ENCODE assay signal across 15 cellular contexts in genomic region chr17:413016-413350, GRCh38. TPM values are rescaled to one million over a fixed set of nuclear protein-coding genes. Genes with fewer than 3 reads are reported as not detected.
DNase-seq lines count a peak whose midpoint lies in the region; ATAC-seq, FAIRE-seq and TF ChIP-seq lines count a peak whose summit lies in the region.
"Had no signal": no experiment of that assay in that cellular context is flagged by ENCODE, and none has a peak within 500 bp of the region (broad histone marks: within the 10 kb centered on the region; RNA-seq: fewer than 3 reads in every experiment).

No MANE protein-coding gene starts in this region.

- intact Hi-C loops in GM12878 (cut with micrococcal nuclease; ENCODE audit: unreplicated experiment), result loop anchor here (5.0 kb wide), 1 partner anchor 274 kb away; no protein-coding TSS in a partner anchor

- H3K79me2 ChIP-seq in GM12878 (ENCODE audit: control insufficient read depth, insufficient read depth, low read length), result peaks cover 16% of the 10 kb centered on the region

- H3K36me3 ChIP-seq in GM12878 (ENCODE audit: control insufficient read depth in 2 of 2, insufficient read depth in 2 of 2, low read length in 1 of 2) (no peaks in the 10 kb centered on the region), MG63 (no peaks in the 10 kb centered on the region)
- H3K36me3 ChIP-seq: cardiac muscle cell, thoracic aorta had no signal

- FAIRE-seq in GM12878 (lab: Jason Lieb, UNC), result no peak

- no peaks in the 10 kb centered on the region for H4K20me1 ChIP-seq in GM12878 (ENCODE audit: control insufficient read depth, insufficient read depth)

- RAD21 ChIA-PET in GM12878 (lab: Charles Lee; ENCODE audit: unreplicated experiment), result interaction anchor here (0.8 to 2.1 kb wide), 10 partner anchors 9 to 584 kb away, joined by 3 to 104 read pairs (median 6); partner anchors contain the start of genes NXN and TIMM22

- WGBS in GM12878 (ENCODE audit: insufficient coverage, insufficient replicate concordance, low lambda C conversion rate, missing lambda C conversion rate), result 90% methylated on average over 10 of the region's 10 CpGs

- TF ChIP-seq RAD21 in GM12878 (IDR thresholded peaks at IDR 0.05; ENCODE audit: insufficient read depth, low read depth, low read length), result no peak

- peak overlapping the region; percentile 24 for H2AFZ ChIP-seq in GM12878 (ENCODE audit: control insufficient read depth, low read depth, low read length)

- peak overlapping the region; percentile 74 for H3K27ac Mint-ChIP-seq in activated CD8-positive, alpha-beta T cell treated with anti-CD3 and anti-CD28 coated beads, Interleukin-2, amount 10 ng/mL, durations not matched to agents 7 days and 5 days
- H3K27ac Mint-ChIP-seq in stimulated activated memory B cell treated with anti-CD40 and anti-IgM and Interleukin-4, amounts not matched to agents 10 μg/mL and 1 μg/mL and 100 μg/mL, for 72 hours, result peak overlapping the region; percentile 82

- H3K9me3 Mint-ChIP-seq in activated CD8-positive, alpha-beta T cell treated with anti-CD3 and anti-CD28 coated beads, Interleukin-2, amount 10 ng/mL, durations not matched to agents 7 days and 5 days (ENCODE audit: insufficient read depth), result no peaks in the 10 kb centered on the region
- no peaks in the 10 kb centered on the region for H3K9me3 Mint-ChIP-seq in stimulated activated memory B cell treated with anti-CD40 and anti-IgM and Interleukin-4, amounts not matched to agents 10 μg/mL and 1 μg/mL and 100 μg/mL, for 72 hours

- peak; percentile 41 for DNase-seq in stimulated activated CD4-positive, alpha-beta T cell treated with anti-CD3 and anti-CD28 coated beads, Interleukin-15, amount 100 ng/mL, for 24 hours
- DNase-seq in stimulated activated CD4-positive, alpha-beta T cell treated with anti-CD3 and anti-CD28 coated beads, Interleukin-12 subunit alpha, Interleukin-12 subunit beta, amount 100 ng/mL, for 4 hours, result no peak
- no peak for DNase-seq in activated CD8-positive, alpha-beta T cell treated with anti-CD3 and anti-CD28 coated beads, Interleukin-2, amount 10 ng/mL, durations not matched to agents 7 days and 5 days
- no peak for DNase-seq in GM12878 (ENCODE audit: low read depth, low spot score)
- DNase-seq in DMS53 treated with DMSO at 0.1 percent for 48 hours (lab: John Stamatoyannopoulos, UW; ENCODE audit: unreplicated experiment), result no peak
- DNase-seq in MG63, result no peak
- no peak for DNase-seq in NCI-H345 (lab: John Stamatoyannopoulos, UW)
- DNase-seq: DMS 273 treated with DMSO at 0.1 percent for 48 hours, left cardiac atrium, T1000 had no signal

- peak overlapping the region; percentile 68 for H3K4me3 Mint-ChIP-seq in activated CD8-positive, alpha-beta T cell treated with anti-CD3 and anti-CD28 coated beads, Interleukin-2, amount 10 ng/mL, durations not matched to agents 7 days and 5 days
- no peak overlapping the region for H3K4me3 Mint-ChIP-seq in stimulated activated memory B cell treated with anti-CD40 and anti-IgM and Interleukin-4, amounts not matched to agents 10 μg/mL and 1 μg/mL and 100 μg/mL, for 72 hours
- H3K4me3 Mint-ChIP-seq: neural crest cell had no signal

- CTCF ChIA-PET in activated CD8-positive, alpha-beta T cell treated with anti-CD3 and anti-CD28 coated beads, Interleukin-2, amount 10 ng/mL, durations not matched to agents 7 days and 5 days (lab: Charles Lee), result interaction anchor here (0.7 to 3.3 kb wide), 42 partner anchors 10 to 568 kb away, joined by 3 to 209 read pairs (median 6); partner anchors contain the start of genes GEMIN4 and RFLNB
- CTCF ChIA-PET in GM12878 (lab: Yijun Ruan, JAX), result interaction anchor here (0.6 to 3.2 kb wide), 27 partner anchors 8 to 567 kb away, joined by 3 to 210 read pairs (median 7); partner anchors contain the start of genes GEMIN4, GLOD4, MRM3 and NXN

- H3K27me3 ChIP-seq in GM12878 (replicated peaks in 1 of 2; ENCODE audit: control insufficient read depth in 2 of 2, insufficient read depth in 2 of 2, low read length in 1 of 2) (no peaks in the 10 kb centered on the region), MG63 (no peaks in the 10 kb centered on the region)
- H3K27me3 ChIP-seq: cardiac muscle cell had no signal

- H3K36me3 Mint-ChIP-seq in activated CD8-positive, alpha-beta T cell treated with anti-CD3 and anti-CD28 coated beads, Interleukin-2, amount 10 ng/mL, durations not matched to agents 7 days and 5 days (ENCODE audit: low read depth), result peaks cover 48% of the 10 kb centered on the region
- H3K36me3 Mint-ChIP-seq in stimulated activated memory B cell treated with anti-CD40 and anti-IgM and Interleukin-4, amounts not matched to agents 10 μg/mL and 1 μg/mL and 100 μg/mL, for 72 hours, result peaks cover 6% of the 10 kb centered on the region

- peaks cover 3% of the 10 kb centered on the region for H3K27me3 Mint-ChIP-seq in activated CD8-positive, alpha-beta T cell treated with anti-CD3 and anti-CD28 coated beads, Interleukin-2, amount 10 ng/mL, durations not matched to agents 7 days and 5 days (ENCODE audit: low read depth)
- H3K27me3 Mint-ChIP-seq in stimulated activated memory B cell treated with anti-CD40 and anti-IgM and Interleukin-4, amounts not matched to agents 10 μg/mL and 1 μg/mL and 100 μg/mL, for 72 hours, result no peaks in the 10 kb centered on the region

- no peak overlapping the region; the same call in 1 of the 2 replicates for H3K9ac ChIP-seq in GM12878 (ENCODE audit: control insufficient read depth, insufficient read depth, low read length)

- POLR2A ChIA-PET in activated CD8-positive, alpha-beta T cell treated with anti-CD3 and anti-CD28 coated beads, Interleukin-2, amount 10 ng/mL, durations not matched to agents 7 days and 5 days (lab: Charles Lee), result interaction anchor here (1.3 kb wide), 1 partner anchor 122 kb away, joined by 3 read pairs; no protein-coding TSS in a partner anchor
- POLR2A ChIA-PET in GM12878 (lab: Charles Lee), result interaction anchor here (0.8 to 1.3 kb wide), 2 partner anchors 286 to 584 kb away, joined by 3 read pairs; partner anchors contain the start of gene TIMM22

- peak overlapping the region; percentile 57 for H3K4me2 ChIP-seq in GM12878 (ENCODE audit: control insufficient read depth, insufficient read depth)

- peaks cover 79% of the 10 kb centered on the region for H3K4me1 Mint-ChIP-seq in activated CD8-positive, alpha-beta T cell treated with anti-CD3 and anti-CD28 coated beads, Interleukin-2, amount 10 ng/mL, durations not matched to agents 7 days and 5 days (ENCODE audit: low read depth)
- peaks cover 65% of the 10 kb centered on the region for H3K4me1 Mint-ChIP-seq in stimulated activated memory B cell treated with anti-CD40 and anti-IgM and Interleukin-4, amounts not matched to agents 10 μg/mL and 1 μg/mL and 100 μg/mL, for 72 hours

- BruUV-seq in GM12878 (replicated peaks; lab: Mats Ljungman, UMichigan), result no TSS peak

- no peak overlapping the region for H3K27ac ChIP-seq in GM12878 (ENCODE audit: control insufficient read depth, insufficient read depth)
- H3K27ac ChIP-seq: cardiac muscle cell, thoracic aorta had no signal

- in situ Hi-C loops in GM12878 (cut with MboI), result loop anchor here (5.0 kb wide), 1 partner anchor 289 kb away; no protein-coding TSS in a partner anchor

- TF ChIP-seq CTCF in GM12878 (IDR thresholded peaks at IDR 0.05 in 2 of 3, conservative IDR thresholded peaks at IDR 0.05 in 1 of 3; ENCODE audit: control insufficient read depth in 2 of 3, extremely low read depth in 1 of 3, insufficient read depth in 1 of 3, low read depth in 3 of 3, low read length in 3 of 3), result no peak

- H3K4me3 ChIP-seq in GM12878 (peak overlapping the region; percentile 23; the same call in 1 of the 2 replicates), MG63 (no peak overlapping the region)
- H3K4me3 ChIP-seq: cardiac muscle cell, thoracic aorta had no signal

- SMC1A ChIA-PET in GM12878 (lab: Charles Lee; ENCODE audit: uncharacterized antibody, unreplicated experiment), result interaction anchor here (0.7 to 3.2 kb wide), 19 partner anchors 12 to 588 kb away, joined by 3 to 99 read pairs (median 5); partner anchors contain the start of gene GEMIN4

- peaks cover 42% of the 10 kb centered on the region for H3K4me1 ChIP-seq in GM12878 (ENCODE audit: control insufficient read depth, insufficient read depth, low read length)

- no peak for TF ChIP-seq POLR2A in GM12878 (IDR thresholded peaks at IDR 0.05; ENCODE audit: low read depth, low read length)

- no peaks in the 10 kb centered on the region; the same call in 2 of the 3 replicates for H3K9me3 ChIP-seq in GM12878 (replicated peaks; ENCODE audit: control insufficient read depth, insufficient read depth, low read length)
- H3K9me3 ChIP-seq in MG63, result no peaks in the 10 kb centered on the region
- H3K9me3 ChIP-seq: thoracic aorta had no signal

- TF ChIP-seq EP300 in GM12878 (IDR thresholded peaks at IDR 0.05; ENCODE audit: borderline replicate concordance in 1 of 2, control insufficient read depth in 1 of 2, low read depth in 2 of 2, low read length in 2 of 2), result no peak

- no peak for ATAC-seq in activated CD8-positive, alpha-beta T cell treated with anti-CD3 and anti-CD28 coated beads, Interleukin-2, amount 10 ng/mL, durations not matched to agents 7 days and 5 days
- ATAC-seq in GM12878, result no peak
- no peak for ATAC-seq in stimulated activated memory B cell treated with anti-CD40 and anti-IgM and Interleukin-4, amounts not matched to agents 10 μg/mL and 1 μg/mL and 100 μg/mL, for 72 hours
- ATAC-seq: HCT116, left cardiac atrium had no signal

RNA-seq across cellular contexts. Expression of gene RFLNB, which starts 32.8 kb away (rescaled TPM):
- total RNA-seq in activated CD8-positive, alpha-beta T cell treated with anti-CD3 and anti-CD28 coated beads, Interleukin-2, amount 10 ng/mL, durations not matched to agents 7 days and 5 days, result 100 to 1,000 TPM; 165 to 166 TPM
- total RNA-seq in GM12878 (2013; cell fraction: nucleolus; rRNA removed), result 5.5 and 5.8 TPM in 2 replicates
- total RNA-seq in GM12878 (2014; rRNA removed) (6.1 and 6.3 TPM in 2 replicates), GM12878 (2014; rRNA removed; fragmentation: Illumina TruSeq; extraction: Trizol) (4.2 TPM in 2 replicates), GM12878 (2021) (5.6 and 6.1 TPM in 2 replicates)
- 2.7 TPM for polyA plus RNA-seq in GM12878 (2011; ENCODE audit: low read depth)
- polyA plus RNA-seq in GM12878 (2011; rRNA removed) (3.2 and 4.0 TPM in 2 replicates), GM12878 (2014; fragmentation: Illumina TruSeq; extraction: Trizol) (2.0 and 2.8 TPM in 2 replicates), GM12878 (2014; fragmentation: Nextera tagmentation; extraction: Ambion mirVana) (1 to 10 TPM; 1.4 to 1.6 TPM), GM12878 (2014; rRNA removed) (3.6 and 3.8 TPM in 2 replicates), GM12878 (2016; fragmentation: Nextera tagmentation; extraction: Ambion mirVana) (1 to 10 TPM in 1 of 2 experiments, under 1 TPM in 1; 0.76 to 2.2 TPM)
- 4.4 and 4.5 TPM in 2 replicates for polyA plus RNA-seq in GM12878 (2011; cell fraction: cytosol; rRNA removed)
- 1.9 and 2.6 TPM in 2 replicates for polyA plus RNA-seq in GM12878 (2011; cell fraction: nucleus; rRNA removed)
- 4.1 and 7.7 TPM in 2 replicates for polyA plus RNA-seq in GM12878 (2012)
- polyA minus RNA-seq in GM12878 (2011; rRNA and poly(A)+ RNA removed), result 2.2 and 4.2 TPM in 2 replicates
- polyA minus RNA-seq in GM12878 (2011; cell fraction: cytosol; rRNA and poly(A)+ RNA removed), result 2.5 and 2.9 TPM in 2 replicates
- 0.48 and 0.57 TPM in 2 replicates for polyA minus RNA-seq in GM12878 (2011; cell fraction: nucleus; rRNA and poly(A)+ RNA removed)
- 3.5 and 6.5 TPM in 2 replicates for total RNA-seq in MG63 (2014; rRNA removed; shearing (Covaris generic); ENCODE audit: low replicate concordance)

Comparison
In these comparisons a context has a peak if more than half of its experiments do, and no peak if none do; other contexts are left out.
1. RNA of gene RFLNB, which starts 32.8 kb away (total RNA-seq): 165 to 166 TPM in activated CD8-positive, alpha-beta T cell treated with anti-CD3 and anti-CD28 coated beads, Interleukin-2, amount 10 ng/mL, durations not matched to agents 7 days and 5 days; 4.2 to 6.3 TPM in GM12878 and 3.5 to 6.5 TPM in MG63; every median in the first group is over 10 times any median in the second.